23 cellular contexts compared by ENCODE assay signal in the genomic region with DNA sequence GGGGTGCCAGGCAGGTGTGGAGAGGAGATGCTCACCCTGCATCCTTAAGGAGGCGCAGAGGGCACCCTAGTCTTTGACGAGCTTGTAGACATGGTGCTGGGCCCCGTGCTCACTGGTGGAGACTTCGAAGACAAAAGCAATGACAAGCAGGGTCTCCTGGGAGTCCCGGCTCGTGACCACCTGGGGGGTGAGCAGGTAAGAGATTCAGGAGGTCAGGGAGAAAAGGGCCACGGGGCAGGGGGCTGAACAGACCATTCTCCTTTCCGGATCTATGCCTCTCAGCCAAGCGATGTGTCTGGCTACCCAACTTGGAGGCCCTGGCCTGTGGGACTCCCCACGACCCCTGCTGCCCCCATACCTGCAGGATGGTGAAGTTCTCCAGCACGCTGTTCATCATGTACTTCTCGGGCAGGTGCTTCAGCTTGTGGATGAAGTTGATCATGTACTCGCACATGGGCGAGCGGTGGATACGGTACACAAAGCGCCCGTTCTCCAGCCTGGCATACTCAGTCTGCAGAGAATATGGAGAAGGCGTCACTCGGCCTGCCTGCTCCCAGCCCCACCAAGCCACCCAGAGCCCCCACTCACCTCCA. TPM values are rescaled to one million over a fixed set of nuclear protein-coding genes. Genes with fewer than 3 reads are reported as not detected.
DNase-seq lines count a peak whose midpoint lies in the region; ATAC-seq and TF ChIP-seq lines count a peak whose summit lies in the region.
"Had no signal": no experiment of that assay in that cellular context is flagged by ENCODE, and none has a peak within 500 bp of the region (broad histone marks: within the 10 kb centered on the region; RNA-seq: fewer than 3 reads in every experiment).

No MANE protein-coding gene starts in this region.

- DNase-seq in NCI-H82 (lab: John Stamatoyannopoulos, UW), result peak; percentile 65
- no peak for DNase-seq in NCI-H82 treated with DMSO at 0.1 percent for 48 hours (lab: John Stamatoyannopoulos, UW; ENCODE audit: unreplicated experiment)
- no peak for DNase-seq in DND-41
- no peak for DNase-seq in WTC11 (ENCODE audit: low spot score)
- DNase-seq in neural progenitor cell (ENCODE audit: low spot score), result no peak
- DNase-seq in activated CD4-positive, alpha-beta T cell treated with anti-CD3 and anti-CD28 coated beads, Interleukin-2, amount 50 U/mL, for 1 hour, result no peak
- DNase-seq: ACHN; activated CD4-positive, alpha-beta T cell treated with anti-CD3 and anti-CD28 coated beads for 36 hours; activated T-cell treated with anti-CD3 and anti-CD28 coated beads, Interleukin-2, amount 50 U/mL, for 4 hours; KG1; mesendoderm; NCI-H1092 treated with DMSO at 0.1 percent for 48 hours; NCI-H2081 treated with DMSO at 0.1 percent for 48 hours; NCI-H526 treated with DMSO at 0.1 percent for 48 hours; trophoblast cell had no signal

- H3K9ac ChIP-seq in DND-41 (ENCODE audit: low read depth, low read length) (no peak overlapping the region), neural progenitor cell (no peak overlapping the region)

- no peaks in the 10 kb centered on the region for H3K9me3 Mint-ChIP-seq in WTC11
- no peaks in the 10 kb centered on the region for H3K9me3 Mint-ChIP-seq in neural progenitor cell
- H3K9me3 Mint-ChIP-seq: activated T-cell treated with anti-CD3 and anti-CD28 coated beads, Interleukin-2, amount 50 U/mL, for 4 hours; natural killer cell treated with Interleukin-12 subunit alpha and Interleukin-12 subunit beta and Interleukin-15 and Interleukin-18, amount 100 ng/mL, for 72 hours had no signal

- peaks cover 61% of the 10 kb centered on the region for H3F3A ChIP-seq in neural progenitor cell (ENCODE audit: low read depth)

- TF ChIP-seq CTCF in DND-41 (IDR thresholded peaks at IDR 0.05; ENCODE audit: borderline replicate concordance, extremely low read depth, low read length, poor library complexity, severe bottlenecking) (no peak), WTC11 (IDR thresholded peaks at IDR 0.05) (no peak), neural progenitor cell (IDR thresholded peaks at IDR 0.05) (no peak)

- H4K20me1 ChIP-seq in DND-41 (ENCODE audit: insufficient read depth, low read length), result peaks cover 34% of the 10 kb centered on the region
- H4K20me1 ChIP-seq in neural progenitor cell (ENCODE audit: low read depth), result peaks cover 43% of the 10 kb centered on the region

- H3K27me3 ChIP-seq in DND-41 (ENCODE audit: insufficient read depth, low read length, poor library complexity), result no peaks in the 10 kb centered on the region
- no peaks in the 10 kb centered on the region for H3K27me3 ChIP-seq in neural progenitor cell
- H3K27me3 ChIP-seq: gastroesophageal sphincter had no signal

- H3K4me1 ChIP-seq in DND-41 (ENCODE audit: insufficient read depth, low read length) (peaks cover 12% of the 10 kb centered on the region), neural progenitor cell (peaks cover 17% of the 10 kb centered on the region)

- no peaks in the 10 kb centered on the region for H3K9me3 ChIP-seq in DND-41 (ENCODE audit: insufficient read depth, low read length, severe bottlenecking)
- no peaks in the 10 kb centered on the region for H3K9me3 ChIP-seq in neural progenitor cell (ENCODE audit: low read depth)
- H3K9me3 ChIP-seq: gastroesophageal sphincter, HAP-1 had no signal

- H3K79me2 ChIP-seq in DND-41 (ENCODE audit: insufficient read depth, low read length) (peaks cover 11% of the 10 kb centered on the region), neural progenitor cell (ENCODE audit: low read depth) (peaks cover 26% of the 10 kb centered on the region)

- no peak overlapping the region for H3K27ac ChIP-seq in DND-41 (ENCODE audit: low read length)
- peak overlapping the region; percentile 67 for H3K27ac ChIP-seq in neural progenitor cell
- H3K27ac ChIP-seq: C4-2B had no signal

- H3K4me3 ChIP-seq in DND-41 (ENCODE audit: low read depth in 1 of 2, low read length in 2 of 2), result no peak overlapping the region
- H3K4me3 ChIP-seq in neural progenitor cell, result no peak overlapping the region
- H3K4me3 ChIP-seq: gastroesophageal sphincter, HAP-1 had no signal

- H3K27me3 Mint-ChIP-seq in WTC11 (ENCODE audit: low read depth) (no peaks in the 10 kb centered on the region), neural progenitor cell (ENCODE audit: insufficient read depth, low read depth) (no peaks in the 10 kb centered on the region)
- H3K27me3 Mint-ChIP-seq: activated CD4-positive, alpha-beta T cell treated with anti-CD3 and anti-CD28 coated beads for 36 hours; natural killer cell treated with Interleukin-12 subunit alpha and Interleukin-12 subunit beta and Interleukin-15 and Interleukin-18, amount 100 ng/mL, for 72 hours had no signal

- H3K36me3 ChIP-seq in DND-41 (ENCODE audit: insufficient read depth, low read length) (peaks cover 29% of the 10 kb centered on the region), neural progenitor cell (no peaks in the 10 kb centered on the region)

- POLR2A ChIA-PET in WTC11 (lab: Charles Lee), result interaction anchor here (1.2 to 7.9 kb wide), 2 partner anchors 11 to 21 kb away, joined by 3 to 54 read pairs; partner anchors contain the start of gene TEAD3

- ATAC-seq in DND-41 (ENCODE audit: insufficient read depth, low read depth), result peak; percentile 15; the same call in 2 of the 3 replicates
- ATAC-seq in WTC11, result peak; percentile 0; the same call in 1 of the 2 replicates
- no peak for ATAC-seq in HG03196 (IDR thresholded peaks at IDR 0.05; ENCODE audit: unreplicated experiment)
- no peak for ATAC-seq in HG03280 (IDR thresholded peaks at IDR 0.05; ENCODE audit: unreplicated experiment)
- ATAC-seq: gastroesophageal sphincter had no signal

- H3K4me3 Mint-ChIP-seq in WTC11 (no peak overlapping the region), neural progenitor cell (no peak overlapping the region)
- H3K4me3 Mint-ChIP-seq: activated T-cell treated with anti-CD3 and anti-CD28 coated beads, Interleukin-2, amount 50 U/mL, for 4 hours; natural killer cell treated with Interleukin-12 subunit alpha and Interleukin-12 subunit beta and Interleukin-15 and Interleukin-18, amount 100 ng/mL, for 72 hours had no signal

- H3K36me3 Mint-ChIP-seq in WTC11, result peaks cover 45% of the 10 kb centered on the region
- peaks cover 21% of the 10 kb centered on the region for H3K36me3 Mint-ChIP-seq in neural progenitor cell

- H2AFZ ChIP-seq in DND-41 (ENCODE audit: low read depth, low read length) (no peak overlapping the region), neural progenitor cell (replicated peaks) (no peak overlapping the region)

- H3K27ac Mint-ChIP-seq in WTC11 (no peak overlapping the region), neural progenitor cell (peak overlapping the region; percentile 76)
- H3K27ac Mint-ChIP-seq: activated CD4-positive, alpha-beta T cell treated with anti-CD3 and anti-CD28 coated beads for 36 hours had no signal

- CTCF ChIA-PET in WTC11 (lab: Charles Lee), result interaction anchor here (1.0 to 1.5 kb wide), 2 partner anchors 15 to 22 kb away, joined by 3 to 4 read pairs; no protein-coding TSS in a partner anchor

- H3K4me1 Mint-ChIP-seq in WTC11 (peaks cover 37% of the 10 kb centered on the region), neural progenitor cell (peaks cover 26% of the 10 kb centered on the region)

- H3K4me2 ChIP-seq in DND-41 (ENCODE audit: insufficient read depth, low read length) (no peak overlapping the region), neural progenitor cell (no peak overlapping the region)

TF ChIP-seq in WTC11, 78 proteins besides CTCF, POLR2A, EP300 and RAD21 (continues in another document):
- no peak for TF ChIP-seq CREB1 (CRISPR knock-in tag; IDR thresholded peaks at IDR 0.05)
- TF ChIP-seq, protein P1, sequence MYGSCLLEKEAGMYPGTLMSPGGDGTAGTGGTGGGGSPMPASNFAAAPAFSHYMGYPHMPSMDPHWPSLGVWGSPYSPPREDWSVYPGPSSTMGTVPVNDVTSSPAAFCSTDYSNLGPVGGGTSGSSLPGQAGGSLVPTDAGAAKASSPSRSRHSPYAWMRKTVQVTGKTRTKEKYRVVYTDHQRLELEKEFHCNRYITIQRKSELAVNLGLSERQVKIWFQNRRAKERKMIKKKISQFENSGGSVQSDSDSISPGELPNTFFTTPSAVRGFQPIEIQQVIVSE (CRISPR knock-in tag; IDR thresholded peaks at IDR 0.05; ENCODE audit: borderline replicate concordance), result no peak
- TF ChIP-seq CBFB (CRISPR knock-in tag; IDR thresholded peaks at IDR 0.05; ENCODE audit: low read depth), result no peak
- no peak for TF ChIP-seq MAX (CRISPR knock-in tag; IDR thresholded peaks at IDR 0.05)
- TF ChIP-seq ERG (CRISPR knock-in tag; IDR thresholded peaks at IDR 0.05), result no peak
- TF ChIP-seq NFE2L1 (CRISPR knock-in tag; IDR thresholded peaks at IDR 0.05), result no peak
- no peak for TF ChIP-seq ETV6 (CRISPR knock-in tag; IDR thresholded peaks at IDR 0.05)

RNA-seq across cellular contexts. Expression of gene RPL10A, which starts 6.9 kb away (rescaled TPM):
- 1,829 to 2,044 TPM (median 2,031 TPM) in 3 replicates for total RNA-seq in WTC11 (2021)
- 2,002 and 2,026 TPM in 2 replicates for total RNA-seq in neural progenitor cell (ENCODE audit: low replicate concordance)

RNA-seq across cellular contexts. Expression of gene TEAD3, which starts 21.8 kb away (rescaled TPM):
- 32.0 to 34.3 TPM (median 33.9 TPM) in 3 replicates for total RNA-seq in WTC11 (2021)
- 9.7 and 23.5 TPM in 2 replicates for total RNA-seq in neural progenitor cell (ENCODE audit: low replicate concordance)

RNA-seq across cellular contexts. Expression of gene FANCE, which starts 22.9 kb away (rescaled TPM):
- total RNA-seq in WTC11 (2021), result 15.7 to 22.3 TPM (median 17.6 TPM) in 3 replicates
- 9.3 and 23.9 TPM in 2 replicates for total RNA-seq in neural progenitor cell (ENCODE audit: low replicate concordance)

RNA-seq across cellular contexts. Expression of gene TULP1, which starts 37.6 kb away (rescaled TPM):
- total RNA-seq in WTC11 (2021), result 2.9 to 4.3 TPM (median 3.4 TPM) in 3 replicates
- total RNA-seq in neural progenitor cell (ENCODE audit: low replicate concordance), result 0.46 TPM in 1 of 2 replicates, not detected in the other
- total RNA-seq: activated CD4-positive, alpha-beta T cell treated with anti-CD3 and anti-CD28 coated beads for 36 hours; activated T-cell treated with anti-CD3 and anti-CD28 coated beads, Interleukin-2, amount 50 U/mL, for 4 hours; dermis microvascular lymphatic vessel endothelial cell; epithelial cell of proximal tubule; natural killer cell treated with Interleukin-12 subunit alpha and Interleukin-12 subunit beta and Interleukin-15 and Interleukin-18, amount 100 ng/mL, for 72 hours had no signal

Comparison
In these comparisons a context has a peak if more than half of its experiments do, and no peak if none do; other contexts are left out.
1. ATAC-seq: peak in DND-41 (single experiment) and WTC11 (single experiment); none in HG03196 (single experiment) and HG03280 (single experiment).